ENCODE assay signal across 8 cellular contexts in genomic region chr17:82418001-82418986, GRCh38. TPM values are rescaled to one million over a fixed set of nuclear protein-coding genes. Genes with fewer than 3 reads are reported as not detected.
DNase-seq lines count a peak whose midpoint lies in the region; ATAC-seq and TF ChIP-seq lines count a peak whose summit lies in the region.

Gene HEXD, plus strand, starts transcription at chr17:82418347. Its CDS starts 1,453 bp downstream, at chr17:82419800.
Gene OGFOD3, minus strand, starts transcription at chr17:82418586. Its CDS starts 101 bp downstream, at chr17:82418485.

- no peaks in the 10 kb centered on the region for H3K79me2 ChIP-seq in OCI-LY3 (ENCODE audit: low read length)

- H3K27me3 ChIP-seq in HUES6 (ENCODE audit: control insufficient read depth, insufficient read depth, low read length) (no peaks in the 10 kb centered on the region), OCI-LY3 (ENCODE audit: low read depth, low read length) (no peaks in the 10 kb centered on the region)

- ATAC-seq in GM21447 (IDR thresholded peaks at IDR 0.05; ENCODE audit: unreplicated experiment), result peak; percentile 72

- no peak for TF ChIP-seq CTCF in OCI-LY3 (IDR thresholded peaks at IDR 0.05; ENCODE audit: low read depth, low read length)

- H3K9ac ChIP-seq in HUES6 (ENCODE audit: low read length) (peak within 1 kb of the TSS; percentile 98), OCI-LY3 (ENCODE audit: low read length) (peak within 1 kb of the TSS; percentile 79)

- peaks cover 3% of the 10 kb centered on the region; the same call in 1 of the 2 replicates for H3K9me3 ChIP-seq in HUES6 (ENCODE audit: control insufficient read depth, insufficient read depth, low read depth, low read length)
- no peaks in the 10 kb centered on the region for H3K9me3 ChIP-seq in OCI-LY3 (ENCODE audit: insufficient read depth, low read length)

- H3K4me1 ChIP-seq in HUES6 (ENCODE audit: control insufficient read depth, insufficient read depth, low read length) (peaks cover 6% of the 10 kb centered on the region), OCI-LY3 (ENCODE audit: low read length) (peaks cover 14% of the 10 kb centered on the region)

- H3K4me2 ChIP-seq in OCI-LY3 (ENCODE audit: low read length), result peak within 1 kb of the TSS; percentile 98

- peaks cover 5% of the 10 kb centered on the region; the same call in 1 of the 2 replicates for H3K36me3 ChIP-seq in HUES6 (ENCODE audit: control insufficient read depth, insufficient read depth, low read length)
- H3K36me3 ChIP-seq in OCI-LY3 (replicated peaks; ENCODE audit: low read depth, low read length), result peaks cover 12% of the 10 kb centered on the region

- H3K27ac ChIP-seq in HUES6 (ENCODE audit: low read depth, low read length) (no peak within 1 kb of the TSS), OCI-LY3 (ENCODE audit: low read length) (peak within 1 kb of the TSS; percentile 68), epithelial cell of prostate (peak within 1 kb of the TSS; percentile 61)

- peak within 1 kb of the TSS; percentile 89 for H3K4me3 ChIP-seq in HUES6 (ENCODE audit: low read depth, low read length)
- peak within 1 kb of the TSS; percentile 90 for H3K4me3 ChIP-seq in OCI-LY3 (ENCODE audit: low read length)

- peak; percentile 94 for DNase-seq in DMS 273 (lab: John Stamatoyannopoulos, UW; ENCODE audit: unreplicated experiment)
- DNase-seq in activated T-cell treated with anti-CD3 and anti-CD28 coated beads for 24 hours (ENCODE audit: low read depth), result peak; percentile 74
- no peak for DNase-seq in epithelial cell of prostate (ENCODE audit: low read depth, low spot score)
- DNase-seq in mucosa of gallbladder (ENCODE audit: low spot score), result peak; percentile 80
- peak; percentile 77 for DNase-seq in stimulated activated CD8-positive, alpha-beta memory T cell treated with anti-CD3 and anti-CD28 coated beads, Interleukin-4, amount 100 ng/mL, for 24 hours (ENCODE audit: low read depth)

- H4K20me1 ChIP-seq in OCI-LY3 (ENCODE audit: insufficient read depth, low read length), result peaks cover 14% of the 10 kb centered on the region

- peak within 1 kb of the TSS; percentile 68; the same call in 1 of the 2 replicates for H2AFZ ChIP-seq in OCI-LY3 (ENCODE audit: low read depth, low read length)

RNA-seq across cellular contexts. Expression of gene HEXD, which starts in this region (rescaled TPM):
- total RNA-seq in mucosa of gallbladder, result 55.1 TPM

RNA-seq across cellular contexts. Expression of gene OGFOD3, which starts in this region (rescaled TPM):
- total RNA-seq in mucosa of gallbladder, result 45.6 TPM
